In genomic region chr7:490461-491291, GRCh38 we compare ENCODE assay signal across 14 cellular contexts. TPM values are rescaled to one million over a fixed set of nuclear protein-coding genes. Genes with fewer than 3 reads are reported as not detected.
DNase-seq lines count a peak whose midpoint lies in the region; ATAC-seq, FAIRE-seq and TF ChIP-seq lines count a peak whose summit lies in the region.
"Had no signal": no experiment of that assay in that cellular context is flagged by ENCODE, and none has a peak within 500 bp of the region (broad histone marks: within the 10 kb centered on the region; RNA-seq: fewer than 3 reads in every experiment).

No MANE protein-coding gene starts in this region.

- intact Hi-C loops in heart left ventricle (cut with DNase I) = no loop called here

- no peak overlapping the region for H3K4me3 ChIP-seq in heart left ventricle
- no peak overlapping the region for H3K4me3 ChIP-seq in right atrium auricular region
- H3K4me3 ChIP-seq: uterus had no signal

- H3K27me3 ChIP-seq in heart left ventricle = peaks cover 0 to 4% (median 0%) of the 10 kb centered on the region in 9 donors
- no peaks in the 10 kb centered on the region for H3K27me3 ChIP-seq in right atrium auricular region
- H3K27me3 ChIP-seq: uterus had no signal

- ATAC-seq in heart left ventricle (no peak), HG02840 (IDR thresholded peaks at IDR 0.05; ENCODE audit: low FRiP score, unreplicated experiment) (no peak)

- DNase-seq in heart left ventricle = peak in 3 of 5 donors; percentile 17 to 47 (median 17)
- no peak for DNase-seq in right atrium auricular region (ENCODE audit: low spot score)
- DNase-seq in NCI-H2171 (lab: John Stamatoyannopoulos, UW) = peak; percentile 61
- DNase-seq in left kidney (ENCODE audit: low read depth, low spot score) = peak; percentile 91
- no peak for DNase-seq in urothelium cell line (ENCODE audit: low spot score)
- no peak for DNase-seq in SIG-M5 (lab: John Stamatoyannopoulos, UW)
- no peak for DNase-seq in activated naive CD4-positive, alpha-beta T cell treated with anti-CD3 and anti-CD28 coated beads, Interleukin-2, amount 50 U/mL, for 16 hours
- DNase-seq: ACHN; activated naive CD8-positive, alpha-beta T cell treated with anti-CD3 and anti-CD28 coated beads for 36 hours; DMS53; NCI-H510A; nephron progenitor cell; uterus had no signal

- H3K9me3 ChIP-seq in heart left ventricle (no peaks in the 10 kb centered on the region), right atrium auricular region (no peaks in the 10 kb centered on the region)
- H3K9me3 ChIP-seq: uterus had no signal

- H3K4me1 ChIP-seq in heart left ventricle (peaks cover 0 to 16% (median 0%) of the 10 kb centered on the region in 12 donors), right atrium auricular region (peaks cover 0 to 8% of the 10 kb centered on the region in 2 donors)
- H3K4me1 ChIP-seq: uterus had no signal

- TF ChIP-seq CTCF in heart left ventricle (IDR thresholded peaks at IDR 0.05) = no peak
- no peak for TF ChIP-seq CTCF in right atrium auricular region (IDR thresholded peaks at IDR 0.05)

- 85 to 92% (median 87%) methylated on average over 13 to 18 of the region's 18 CpGs for WGBS in heart left ventricle, 4 donors

- H3K27ac ChIP-seq in heart left ventricle (no peak overlapping the region), right atrium auricular region (no peak overlapping the region)
- H3K27ac ChIP-seq: uterus had no signal

- peak; percentile 79 for FAIRE-seq in urothelium cell line (lab: Jason Lieb, UNC)

- no peak for TF ChIP-seq POLR2A in heart left ventricle (IDR thresholded peaks at IDR 0.05)

- peaks cover 0 to 3% (median 0%) of the 10 kb centered on the region in 9 donors for H3K36me3 ChIP-seq in heart left ventricle
- H3K36me3 ChIP-seq in right atrium auricular region = no peaks in the 10 kb centered on the region
- H3K36me3 ChIP-seq: uterus had no signal

RNA-seq across cellular contexts. Expression of gene PDGFA, which starts 29.0 kb away (rescaled TPM):
- total RNA-seq in heart left ventricle = 10 to 100 TPM; 19.4 to 50.9 (median 23.3) TPM
- 10 to 100 TPM; 11.8 to 17.9 TPM for polyA plus RNA-seq in heart left ventricle
- 10 to 100 TPM; 31.8 to 34.2 TPM for total RNA-seq in right atrium auricular region

Comparison
In these comparisons a context has a peak if more than half of its experiments do, and no peak if none do; other contexts are left out.
1. DNase-seq: peak in heart left ventricle (3 of 5), NCI-H2171 (single experiment) and left kidney (single experiment); none in right atrium auricular region (single experiment), urothelium cell line (single experiment), SIG-M5 (single experiment) and activated naive CD4-positive, alpha-beta T cell treated with anti-CD3 and anti-CD28 coated beads, Interleukin-2, amount 50 U/mL, for 16 hours (single experiment).